ENCODE assay signal across 12 cellular contexts in the genomic region with DNA sequence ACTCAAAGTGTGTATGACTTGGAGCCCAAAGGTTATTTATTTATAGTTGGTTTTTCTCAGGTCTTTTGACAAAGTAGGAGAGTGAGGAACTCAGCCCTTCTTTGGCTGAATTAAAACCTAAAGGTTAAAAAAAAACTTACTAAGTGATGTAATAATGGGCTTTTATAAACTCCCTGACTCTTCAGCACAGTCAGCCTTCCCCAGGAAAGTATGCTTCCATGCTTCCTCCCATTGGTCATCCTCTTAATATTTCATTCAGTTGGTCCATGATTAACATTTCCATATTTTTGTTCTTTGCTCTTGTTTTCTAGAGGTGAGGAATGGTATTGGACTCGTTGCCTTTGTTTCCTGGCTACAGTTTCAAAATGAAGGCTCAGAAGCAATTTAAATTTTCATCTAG. TPM values are rescaled to one million over a fixed set of nuclear protein-coding genes. Genes with fewer than 3 reads are reported as not detected.
A peak's percentile ranks its signal among the peaks of the same experiment; 100 is the strongest.
DNase-seq lines count a peak whose midpoint lies in the region; ATAC-seq, FAIRE-seq and TF ChIP-seq lines count a peak whose summit lies in the region.
"Had no signal": no experiment of that assay in that cellular context is flagged by ENCODE, and none has a peak within 500 bp of the region (broad histone marks: within the 10 kb centered on the region; RNA-seq: fewer than 3 reads in every experiment).

No MANE protein-coding gene starts in this region.

- POLR2A ChIA-PET in activated CD4-positive, alpha-beta memory T cell treated with anti-CD3 and anti-CD28 coated beads, Interleukin-2, amount 10 ng/mL, durations not matched to agents 7 days and 5 days (lab: Charles Lee), result interaction anchor here (0.8 kb wide), 1 partner anchor 10 kb away, joined by 5 read pairs; no protein-coding TSS in a partner anchor

- no peaks in the 10 kb centered on the region for H3K9me3 Mint-ChIP-seq in activated naive CD4-positive, alpha-beta T cell treated with anti-CD3 and anti-CD28 coated beads for 36 hours
- no peaks in the 10 kb centered on the region for H3K9me3 Mint-ChIP-seq in activated CD4-positive, alpha-beta memory T cell treated with anti-CD3 and anti-CD28 coated beads, Interleukin-2, amount 10 ng/mL, durations not matched to agents 7 days and 5 days
- no peaks in the 10 kb centered on the region for H3K9me3 Mint-ChIP-seq in stimulated activated effector memory CD8-positive, alpha-beta T cell treated with anti-CD3 and anti-CD28 coated beads, Interleukin-12 subunit alpha, Interleukin-12 subunit beta, amount 100 ng/mL, for 72 hours

- H3K4me3 Mint-ChIP-seq in activated naive CD4-positive, alpha-beta T cell treated with anti-CD3 and anti-CD28 coated beads for 36 hours, result peak overlapping the region; percentile 32
- H3K4me3 Mint-ChIP-seq in activated CD4-positive, alpha-beta memory T cell treated with anti-CD3 and anti-CD28 coated beads, Interleukin-2, amount 10 ng/mL, durations not matched to agents 7 days and 5 days, result peak overlapping the region; percentile 93
- peak overlapping the region; percentile 91 for H3K4me3 Mint-ChIP-seq in stimulated activated effector memory CD8-positive, alpha-beta T cell treated with anti-CD3 and anti-CD28 coated beads, Interleukin-12 subunit alpha, Interleukin-12 subunit beta, amount 100 ng/mL, for 72 hours

- no peak for TF ChIP-seq POLR2A in GM12892 (IDR thresholded peaks at IDR 0.05; ENCODE audit: low read depth, low read length)

- intact Hi-C loops in activated naive CD4-positive, alpha-beta T cell treated with anti-CD3 and anti-CD28 coated beads for 36 hours (cut with micrococcal nuclease), result loop anchor here (10.0 kb wide), 1 partner anchor 1051 kb away; a partner anchor contains a TSS

- CTCF ChIA-PET in activated naive CD4-positive, alpha-beta T cell treated with anti-CD3 and anti-CD28 coated beads for 36 hours (lab: Charles Lee), result interaction anchor here (0.5 to 0.7 kb wide), 2 partner anchors 16 to 49 kb away, joined by 3 read pairs; no protein-coding TSS in a partner anchor
- CTCF ChIA-PET in activated CD4-positive, alpha-beta memory T cell treated with anti-CD3 and anti-CD28 coated beads, Interleukin-2, amount 10 ng/mL, durations not matched to agents 7 days and 5 days (lab: Charles Lee), result interaction anchor here (3.0 to 6.2 kb wide), 2 partner anchors 6 to 33 kb away, joined by 10 to 62 read pairs; no protein-coding TSS in a partner anchor

- no peak for DNase-seq in activated naive CD4-positive, alpha-beta T cell treated with anti-CD3 and anti-CD28 coated beads for 36 hours
- no peak for DNase-seq in activated naive CD4-positive, alpha-beta T cell (lab: John Stamatoyannopoulos, UW)
- no peak for DNase-seq in activated CD4-positive, alpha-beta memory T cell treated with anti-CD3 and anti-CD28 coated beads, Interleukin-2, amount 10 ng/mL, durations not matched to agents 7 days and 5 days
- DNase-seq in fibroblast of peridontal ligament (ENCODE audit: extremely low read depth) (peak; percentile 21), GM12892 (ENCODE audit: insufficient read length) (no peak)
- no peak for DNase-seq in stimulated activated effector memory CD8-positive, alpha-beta T cell treated with anti-CD3 and anti-CD28 coated beads, Interleukin-12 subunit alpha, Interleukin-12 subunit beta, amount 100 ng/mL, for 72 hours (ENCODE audit: low spot score in 2 of 2)
- DNase-seq: activated CD4-positive, alpha-beta T cell treated with anti-CD3 and anti-CD28 coated beads, Interleukin-2, amount 50 U/mL, for 48 hours; amniotic stem cell; stimulated activated CD4-positive, alpha-beta T cell treated with anti-CD3 and anti-CD28 coated beads, Interleukin-1b, Interleukin-23, amount 100 ng/mL, for 48 hours had no signal

- H3K4me1 Mint-ChIP-seq in activated naive CD4-positive, alpha-beta T cell treated with anti-CD3 and anti-CD28 coated beads for 36 hours (ENCODE audit: low read depth), result peaks cover 94% of the 10 kb centered on the region
- H3K4me1 Mint-ChIP-seq in activated CD4-positive, alpha-beta memory T cell treated with anti-CD3 and anti-CD28 coated beads, Interleukin-2, amount 10 ng/mL, durations not matched to agents 7 days and 5 days, result peaks cover 94% of the 10 kb centered on the region
- peaks cover 92% of the 10 kb centered on the region for H3K4me1 Mint-ChIP-seq in stimulated activated effector memory CD8-positive, alpha-beta T cell treated with anti-CD3 and anti-CD28 coated beads, Interleukin-12 subunit alpha, Interleukin-12 subunit beta, amount 100 ng/mL, for 72 hours

- peaks cover 75% of the 10 kb centered on the region for H3K36me3 Mint-ChIP-seq in activated naive CD4-positive, alpha-beta T cell treated with anti-CD3 and anti-CD28 coated beads for 36 hours (ENCODE audit: low read depth)
- H3K36me3 Mint-ChIP-seq in activated CD4-positive, alpha-beta memory T cell treated with anti-CD3 and anti-CD28 coated beads, Interleukin-2, amount 10 ng/mL, durations not matched to agents 7 days and 5 days (ENCODE audit: low read depth), result peaks cover 91% of the 10 kb centered on the region
- peaks cover 100% of the 10 kb centered on the region for H3K36me3 Mint-ChIP-seq in stimulated activated effector memory CD8-positive, alpha-beta T cell treated with anti-CD3 and anti-CD28 coated beads, Interleukin-12 subunit alpha, Interleukin-12 subunit beta, amount 100 ng/mL, for 72 hours

- peak overlapping the region; percentile 87 for H3K27ac Mint-ChIP-seq in activated naive CD4-positive, alpha-beta T cell treated with anti-CD3 and anti-CD28 coated beads for 36 hours
- H3K27ac Mint-ChIP-seq in activated CD4-positive, alpha-beta memory T cell treated with anti-CD3 and anti-CD28 coated beads, Interleukin-2, amount 10 ng/mL, durations not matched to agents 7 days and 5 days, result peak overlapping the region; percentile 66
- H3K27ac Mint-ChIP-seq in stimulated activated effector memory CD8-positive, alpha-beta T cell treated with anti-CD3 and anti-CD28 coated beads, Interleukin-12 subunit alpha, Interleukin-12 subunit beta, amount 100 ng/mL, for 72 hours, result peak overlapping the region; percentile 68

- H3K27me3 Mint-ChIP-seq in activated naive CD4-positive, alpha-beta T cell treated with anti-CD3 and anti-CD28 coated beads for 36 hours (ENCODE audit: low read depth), result no peaks in the 10 kb centered on the region
- no peaks in the 10 kb centered on the region for H3K27me3 Mint-ChIP-seq in activated CD4-positive, alpha-beta memory T cell treated with anti-CD3 and anti-CD28 coated beads, Interleukin-2, amount 10 ng/mL, durations not matched to agents 7 days and 5 days
- H3K27me3 Mint-ChIP-seq: progenitor cell of endocrine pancreas had no signal

- FAIRE-seq in GM12892 (lab: Jason Lieb, UNC), result no peak

- ATAC-seq in stimulated activated effector memory CD8-positive, alpha-beta T cell treated with anti-CD3 and anti-CD28 coated beads, Interleukin-12 subunit alpha, Interleukin-12 subunit beta, amount 100 ng/mL, for 72 hours, result no peak
- ATAC-seq in HG03039 (IDR thresholded peaks at IDR 0.05; ENCODE audit: unreplicated experiment) (no peak), HG02610 (IDR thresholded peaks at IDR 0.05; ENCODE audit: unreplicated experiment) (no peak)

RNA-seq across cellular contexts. Expression of a gene that starts 7.2 kb away (rescaled TPM):
- total RNA-seq in activated naive CD4-positive, alpha-beta T cell treated with anti-CD3 and anti-CD28 coated beads for 36 hours, result 100 to 1,000 TPM; 461 to 475 TPM
- total RNA-seq in activated CD4-positive, alpha-beta memory T cell treated with anti-CD3 and anti-CD28 coated beads, Interleukin-2, amount 10 ng/mL, durations not matched to agents 7 days and 5 days, result 100 to 1,000 TPM; 765 to 778 TPM
- polyA plus RNA-seq in GM12892 (2012; ENCODE audit: missing spikeins), result 520 TPM

RNA-seq across cellular contexts. Expression of a gene that starts 36.6 kb away (rescaled TPM):
- total RNA-seq in activated naive CD4-positive, alpha-beta T cell treated with anti-CD3 and anti-CD28 coated beads for 36 hours, result under 1 TPM in 1 of 2 experiments, not detected in 1; 0.10 TPM
- under 1 TPM; 0.68 to 0.75 TPM for total RNA-seq in activated CD4-positive, alpha-beta memory T cell treated with anti-CD3 and anti-CD28 coated beads, Interleukin-2, amount 10 ng/mL, durations not matched to agents 7 days and 5 days
- polyA plus RNA-seq in GM12892 (2012; ENCODE audit: missing spikeins), result 0.21 TPM

RNA-seq across cellular contexts. Expression of a gene that starts 45.7 kb away (rescaled TPM):
- 10 to 100 TPM; 58.7 to 59.4 TPM for total RNA-seq in activated naive CD4-positive, alpha-beta T cell treated with anti-CD3 and anti-CD28 coated beads for 36 hours
- 10 to 100 TPM; 44.2 to 46.8 TPM for total RNA-seq in activated CD4-positive, alpha-beta memory T cell treated with anti-CD3 and anti-CD28 coated beads, Interleukin-2, amount 10 ng/mL, durations not matched to agents 7 days and 5 days
- polyA plus RNA-seq in GM12892 (2012; ENCODE audit: missing spikeins), result 57.6 TPM

RNA-seq across cellular contexts. Expression of a gene that starts 46.1 kb away (rescaled TPM):
- 10 to 100 TPM; 20.4 to 21.4 TPM for total RNA-seq in activated naive CD4-positive, alpha-beta T cell treated with anti-CD3 and anti-CD28 coated beads for 36 hours
- total RNA-seq in activated CD4-positive, alpha-beta memory T cell treated with anti-CD3 and anti-CD28 coated beads, Interleukin-2, amount 10 ng/mL, durations not matched to agents 7 days and 5 days, result 10 to 100 TPM; 30.1 to 31.8 TPM
- polyA plus RNA-seq in GM12892 (2012; ENCODE audit: missing spikeins), result 41.8 TPM

RNA-seq across cellular contexts. Expression of a gene that starts 57.4 kb away (rescaled TPM):
- total RNA-seq in activated naive CD4-positive, alpha-beta T cell treated with anti-CD3 and anti-CD28 coated beads for 36 hours, result not detected
- 1 to 10 TPM; 2.7 to 3.0 TPM for total RNA-seq in activated CD4-positive, alpha-beta memory T cell treated with anti-CD3 and anti-CD28 coated beads, Interleukin-2, amount 10 ng/mL, durations not matched to agents 7 days and 5 days
- polyA plus RNA-seq in GM12892 (2012; ENCODE audit: missing spikeins), result not detected
- total RNA-seq: progenitor cell of endocrine pancreas had no signal

Comparison
In these comparisons a context has a peak if more than half of its experiments do, and no peak if none do; other contexts are left out.
1. H3K4me3 Mint-ChIP-seq: peak in every context shown above with its lines; median percentile 93 in activated CD4-positive, alpha-beta memory T cell treated with anti-CD3 and anti-CD28 coated beads, Interleukin-2, amount 10 ng/mL, durations not matched to agents 7 days and 5 days; 91 in stimulated activated effector memory CD8-positive, alpha-beta T cell treated with anti-CD3 and anti-CD28 coated beads, Interleukin-12 subunit alpha, Interleukin-12 subunit beta, amount 100 ng/mL, for 72 hours; 32 in activated naive CD4-positive, alpha-beta T cell treated with anti-CD3 and anti-CD28 coated beads for 36 hours.